20 cellular contexts compared by ENCODE assay signal in genomic region chr4:47413515-47413914, GRCh38. TPM values are rescaled to one million over a fixed set of nuclear protein-coding genes. Genes with fewer than 3 reads are reported as not detected.
DNase-seq lines count a peak whose midpoint lies in the region; ATAC-seq and TF ChIP-seq lines count a peak whose summit lies in the region.
"Had no signal": no experiment of that assay in that cellular context is flagged by ENCODE, and none has a peak within 500 bp of the region (broad histone marks: within the 10 kb centered on the region; RNA-seq: fewer than 3 reads in every experiment).

No MANE protein-coding gene starts in this region.

- peak; percentile 66 for ATAC-seq in HG03571 (IDR thresholded peaks at IDR 0.05; ENCODE audit: unreplicated experiment)
- ATAC-seq: natural killer cell; stimulated activated naive CD8-positive, alpha-beta T cell treated with anti-CD3 and anti-CD28 coated beads, Interleukin-15, amount 100 ng/mL, for 72 hours had no signal

- H3K9me3 ChIP-seq in thyroid gland, result no peaks in the 10 kb centered on the region

- H3K36me3 ChIP-seq in thyroid gland, result no peaks in the 10 kb centered on the region

- intact Hi-C loops in thyroid gland (cut with DNase I), result no loop called here

- peak; percentile 0 for DNase-seq in NCI-H2029 (lab: John Stamatoyannopoulos, UW)
- DNase-seq in NCI-H2029 treated with DMSO at 0.1 percent for 48 hours (lab: John Stamatoyannopoulos, UW), result no peak
- peak; percentile 57 for DNase-seq in epithelial cell of proximal tubule (ENCODE audit: low read depth)
- DNase-seq in thyroid gland, result peak; percentile 51 to 64
- DNase-seq in NCI-H2081 (lab: John Stamatoyannopoulos, UW), result no peak
- no peak for DNase-seq in dedifferentiated amniotic fluid mesenchymal stem cell (ENCODE audit: extremely low spot score)
- DNase-seq in RPMI8226, result no peak
- DNase-seq: 8988T; activated CD4-positive, alpha-beta T cell treated with anti-CD3 and anti-CD28 coated beads, Interleukin-2, amount 10 ng/mL, durations not matched to agents 7 days and 5 days; activated effector memory CD4-positive, alpha-beta T cell treated with anti-CD3 and anti-CD28 coated beads, Interleukin-2, amount 50 U/mL, for 16 hours; DMS153; GM23248; hippocampal formation; mesenchymal stem cell; natural killer cell; NCI-H1694 treated with DMSO at 0.1 percent for 48 hours; stimulated activated CD4-positive, alpha-beta T cell treated with anti-CD3 and anti-CD28 coated beads, Interleukin-4, amount 100 ng/mL, for 1 hour; stimulated activated naive CD8-positive, alpha-beta T cell treated with anti-CD3 and anti-CD28 coated beads, Interleukin-15, amount 100 ng/mL, for 72 hours; SW 1271 had no signal

- TF ChIP-seq CTCF in epithelial cell of proximal tubule (conservative IDR thresholded peaks at IDR 0.05; ENCODE audit: low read depth, low read length) (no peak), thyroid gland (IDR thresholded peaks at IDR 0.05) (no peak)

- WGBS in thyroid gland, 2 donors, result 23 to 28% methylated on average over 2 of the region's 2 CpGs

- no peaks in the 10 kb centered on the region for H3K27me3 ChIP-seq in thyroid gland

- no peak for TF ChIP-seq POLR2A in thyroid gland (IDR thresholded peaks at IDR 0.05)

- H3K27ac ChIP-seq in thyroid gland, result no peak overlapping the region
- H3K27ac ChIP-seq: GM23248 had no signal

- H3K4me1 ChIP-seq in thyroid gland, result peaks cover 8 to 10% of the 10 kb centered on the region in 2 donors

- H3K4me3 ChIP-seq in epithelial cell of proximal tubule (ENCODE audit: low read depth, low read length) (no peak overlapping the region), thyroid gland (replicated peaks in 1 of 3) (no peak overlapping the region)
- H3K4me3 ChIP-seq: GM23248 had no signal

RNA-seq across cellular contexts. Expression of gene COMMD8, which starts 50.0 kb away (rescaled TPM):
- 26.9 and 46.7 TPM in 2 replicates for total RNA-seq in epithelial cell of proximal tubule
- 10 to 100 TPM; 19.8 to 34.2 (median 28.5) TPM for total RNA-seq in thyroid gland

Comparison
In these comparisons a context has a peak if more than half of its experiments do, and no peak if none do; other contexts are left out.
1. DNase-seq: peak in NCI-H2029 (single experiment), epithelial cell of proximal tubule (single experiment) and thyroid gland (2 of 2); none in NCI-H2029 treated with DMSO at 0.1 percent for 48 hours (single experiment), NCI-H2081 (0 of 2), dedifferentiated amniotic fluid mesenchymal stem cell (single experiment) and RPMI8226 (single experiment).